Comparison of ENCODE assay signal across 18 cellular contexts in genomic region chr1:64849942-64850341, GRCh38.
DNase-seq lines count a peak whose midpoint lies in the region; ATAC-seq and TF ChIP-seq lines count a peak whose summit lies in the region.
"Had no signal": no experiment of that assay in that cellular context is flagged by ENCODE, and none has a peak within 500 bp of the region (broad histone marks: within the 10 kb centered on the region; RNA-seq: fewer than 3 reads in every experiment).

No MANE protein-coding gene starts in this region.

- TF ChIP-seq CTCF in natural killer cell (IDR thresholded peaks at IDR 0.05) = no peak

- ATAC-seq in natural killer cell (peak in 1 of 3 donors; percentile 4), HG03565 (IDR thresholded peaks at IDR 0.05; ENCODE audit: unreplicated experiment) (no peak), HG02763 (IDR thresholded peaks at IDR 0.05; ENCODE audit: unreplicated experiment) (no peak)
- no peak for ATAC-seq in natural killer cell treated with Interleukin-12 subunit alpha and Interleukin-12 subunit beta and Interleukin-15 and Interleukin-18, amount 100 ng/mL, for 72 hours
- ATAC-seq in effector memory CD8-positive, alpha-beta T cell (replicated peaks) = no peak
- ATAC-seq in stimulated activated naive B cell treated with anti-CD40 and anti-IgM and Interleukin-4, amounts not matched to agents 10 μg/mL and 1 μg/mL and 100 μg/mL, for 72 hours (replicated peaks) = no peak

- DNase-seq in activated CD4-positive, alpha-beta memory T cell treated with anti-CD3 and anti-CD28 coated beads, Interleukin-2, amount 10 ng/mL, durations not matched to agents 7 days and 5 days = no peak
- DNase-seq in activated CD4-positive, alpha-beta memory T cell treated with anti-CD3 and anti-CD28 coated beads for 36 hours = no peak
- no peak for DNase-seq in natural killer cell
- no peak for DNase-seq in natural killer cell treated with Interleukin-12 subunit alpha and Interleukin-12 subunit beta and Interleukin-15 and Interleukin-18, amount 100 ng/mL, for 72 hours (ENCODE audit: low spot score)
- DNase-seq in effector memory CD8-positive, alpha-beta T cell = no peak
- DNase-seq in stimulated activated naive B cell treated with anti-CD40 and anti-IgM and Interleukin-4, amounts not matched to agents 10 μg/mL and 1 μg/mL and 100 μg/mL, for 72 hours = no peak
- DNase-seq: 8988T, EL, GF-D8, Karpas-422, NCI-H1105 treated with DMSO at 0.1 percent for 48 hours, NCI-H1694, NCI-H2081, NCI-H2171 treated with DMSO at 0.1 percent for 48 hours, NCI-H526, Peyer's patch had no signal

- no peaks in the 10 kb centered on the region for H3K27me3 Mint-ChIP-seq in activated CD4-positive, alpha-beta memory T cell treated with anti-CD3 and anti-CD28 coated beads, Interleukin-2, amount 10 ng/mL, durations not matched to agents 7 days and 5 days
- no peaks in the 10 kb centered on the region for H3K27me3 Mint-ChIP-seq in activated CD4-positive, alpha-beta memory T cell treated with anti-CD3 and anti-CD28 coated beads for 36 hours
- H3K27me3 Mint-ChIP-seq in natural killer cell (ENCODE audit: low read depth in 2 of 2) = no peaks in the 10 kb centered on the region
- no peaks in the 10 kb centered on the region for H3K27me3 Mint-ChIP-seq in natural killer cell treated with Interleukin-12 subunit alpha and Interleukin-12 subunit beta and Interleukin-15 and Interleukin-18, amount 100 ng/mL, for 72 hours
- H3K27me3 Mint-ChIP-seq in effector memory CD8-positive, alpha-beta T cell = no peaks in the 10 kb centered on the region
- no peaks in the 10 kb centered on the region for H3K27me3 Mint-ChIP-seq in stimulated activated naive B cell treated with anti-CD40 and anti-IgM and Interleukin-4, amounts not matched to agents 10 μg/mL and 1 μg/mL and 100 μg/mL, for 72 hours

- CTCF ChIA-PET in activated CD4-positive, alpha-beta memory T cell treated with anti-CD3 and anti-CD28 coated beads, Interleukin-2, amount 10 ng/mL, durations not matched to agents 7 days and 5 days (lab: Charles Lee) = no interaction called here
- CTCF ChIA-PET in activated CD4-positive, alpha-beta memory T cell treated with anti-CD3 and anti-CD28 coated beads for 36 hours (lab: Charles Lee) = no interaction called here

- peaks cover 63% of the 10 kb centered on the region for H3K36me3 Mint-ChIP-seq in activated CD4-positive, alpha-beta memory T cell treated with anti-CD3 and anti-CD28 coated beads, Interleukin-2, amount 10 ng/mL, durations not matched to agents 7 days and 5 days (ENCODE audit: low read depth)
- peaks cover 20% of the 10 kb centered on the region for H3K36me3 Mint-ChIP-seq in activated CD4-positive, alpha-beta memory T cell treated with anti-CD3 and anti-CD28 coated beads for 36 hours
- peaks cover 11% of the 10 kb centered on the region for H3K36me3 Mint-ChIP-seq in natural killer cell
- H3K36me3 Mint-ChIP-seq in natural killer cell treated with Interleukin-12 subunit alpha and Interleukin-12 subunit beta and Interleukin-15 and Interleukin-18, amount 100 ng/mL, for 72 hours = peaks cover 6% of the 10 kb centered on the region
- H3K36me3 Mint-ChIP-seq in effector memory CD8-positive, alpha-beta T cell (ENCODE audit: insufficient read depth) = peaks cover 79% of the 10 kb centered on the region
- H3K36me3 Mint-ChIP-seq in stimulated activated naive B cell treated with anti-CD40 and anti-IgM and Interleukin-4, amounts not matched to agents 10 μg/mL and 1 μg/mL and 100 μg/mL, for 72 hours = peaks cover 47 to 60% of the 10 kb centered on the region in 2 donors

- H3K9me3 Mint-ChIP-seq in activated CD4-positive, alpha-beta memory T cell treated with anti-CD3 and anti-CD28 coated beads, Interleukin-2, amount 10 ng/mL, durations not matched to agents 7 days and 5 days = no peaks in the 10 kb centered on the region
- H3K9me3 Mint-ChIP-seq in activated CD4-positive, alpha-beta memory T cell treated with anti-CD3 and anti-CD28 coated beads for 36 hours = no peaks in the 10 kb centered on the region
- H3K9me3 Mint-ChIP-seq in natural killer cell = no peaks in the 10 kb centered on the region
- H3K9me3 Mint-ChIP-seq in natural killer cell treated with Interleukin-12 subunit alpha and Interleukin-12 subunit beta and Interleukin-15 and Interleukin-18, amount 100 ng/mL, for 72 hours = no peaks in the 10 kb centered on the region
- H3K9me3 Mint-ChIP-seq in effector memory CD8-positive, alpha-beta T cell = no peaks in the 10 kb centered on the region
- no peaks in the 10 kb centered on the region for H3K9me3 Mint-ChIP-seq in stimulated activated naive B cell treated with anti-CD40 and anti-IgM and Interleukin-4, amounts not matched to agents 10 μg/mL and 1 μg/mL and 100 μg/mL, for 72 hours

- no peak overlapping the region for H3K4me3 Mint-ChIP-seq in activated CD4-positive, alpha-beta memory T cell treated with anti-CD3 and anti-CD28 coated beads, Interleukin-2, amount 10 ng/mL, durations not matched to agents 7 days and 5 days
- no peak overlapping the region for H3K4me3 Mint-ChIP-seq in activated CD4-positive, alpha-beta memory T cell treated with anti-CD3 and anti-CD28 coated beads for 36 hours
- H3K4me3 Mint-ChIP-seq in natural killer cell = no peak overlapping the region
- H3K4me3 Mint-ChIP-seq in natural killer cell treated with Interleukin-12 subunit alpha and Interleukin-12 subunit beta and Interleukin-15 and Interleukin-18, amount 100 ng/mL, for 72 hours = no peak overlapping the region
- H3K4me3 Mint-ChIP-seq in effector memory CD8-positive, alpha-beta T cell = no peak overlapping the region
- no peak overlapping the region for H3K4me3 Mint-ChIP-seq in stimulated activated naive B cell treated with anti-CD40 and anti-IgM and Interleukin-4, amounts not matched to agents 10 μg/mL and 1 μg/mL and 100 μg/mL, for 72 hours

- peaks cover 2% of the 10 kb centered on the region for H3K4me1 Mint-ChIP-seq in activated CD4-positive, alpha-beta memory T cell treated with anti-CD3 and anti-CD28 coated beads, Interleukin-2, amount 10 ng/mL, durations not matched to agents 7 days and 5 days
- no peaks in the 10 kb centered on the region for H3K4me1 Mint-ChIP-seq in activated CD4-positive, alpha-beta memory T cell treated with anti-CD3 and anti-CD28 coated beads for 36 hours (ENCODE audit: low read depth)
- H3K4me1 Mint-ChIP-seq in natural killer cell = peaks cover 18 to 44% of the 10 kb centered on the region in 2 donors
- peaks cover 4 to 12% of the 10 kb centered on the region in 2 donors for H3K4me1 Mint-ChIP-seq in natural killer cell treated with Interleukin-12 subunit alpha and Interleukin-12 subunit beta and Interleukin-15 and Interleukin-18, amount 100 ng/mL, for 72 hours (ENCODE audit: low read depth in 2 of 2)
- H3K4me1 Mint-ChIP-seq in effector memory CD8-positive, alpha-beta T cell (ENCODE audit: low read depth in 2 of 2) = peaks cover 12% of the 10 kb centered on the region in 2 donors
- H3K4me1 Mint-ChIP-seq in stimulated activated naive B cell treated with anti-CD40 and anti-IgM and Interleukin-4, amounts not matched to agents 10 μg/mL and 1 μg/mL and 100 μg/mL, for 72 hours = peaks cover 12 to 18% of the 10 kb centered on the region in 2 donors

- intact Hi-C loops in activated CD4-positive, alpha-beta memory T cell treated with anti-CD3 and anti-CD28 coated beads for 36 hours (cut with micrococcal nuclease) = no loop called here
- intact Hi-C loops in natural killer cell (cut with micrococcal nuclease) = no loop called here

- peak overlapping the region; percentile 14 for H3K27ac Mint-ChIP-seq in activated CD4-positive, alpha-beta memory T cell treated with anti-CD3 and anti-CD28 coated beads, Interleukin-2, amount 10 ng/mL, durations not matched to agents 7 days and 5 days
- no peak overlapping the region for H3K27ac Mint-ChIP-seq in activated CD4-positive, alpha-beta memory T cell treated with anti-CD3 and anti-CD28 coated beads for 36 hours
- peak overlapping the region; percentile 76 to 84 for H3K27ac Mint-ChIP-seq in natural killer cell
- H3K27ac Mint-ChIP-seq in natural killer cell treated with Interleukin-12 subunit alpha and Interleukin-12 subunit beta and Interleukin-15 and Interleukin-18, amount 100 ng/mL, for 72 hours = peak overlapping the region in 1 of 2 donors; percentile 29
- H3K27ac Mint-ChIP-seq in effector memory CD8-positive, alpha-beta T cell = peak overlapping the region; percentile 33 to 69
- H3K27ac Mint-ChIP-seq in stimulated activated naive B cell treated with anti-CD40 and anti-IgM and Interleukin-4, amounts not matched to agents 10 μg/mL and 1 μg/mL and 100 μg/mL, for 72 hours = peak overlapping the region; percentile 73

- POLR2A ChIA-PET in activated CD4-positive, alpha-beta memory T cell treated with anti-CD3 and anti-CD28 coated beads, Interleukin-2, amount 10 ng/mL, durations not matched to agents 7 days and 5 days (lab: Charles Lee) = no interaction called here
- POLR2A ChIA-PET in activated CD4-positive, alpha-beta memory T cell treated with anti-CD3 and anti-CD28 coated beads for 36 hours (lab: Charles Lee) = no interaction called here
